ENCODE assay signal across 26 cellular contexts in genomic region chr5:148029131-148029530, GRCh38. TPM values are rescaled to one million over a fixed set of nuclear protein-coding genes. Genes with fewer than 3 reads are reported as not detected.
A peak's percentile ranks its signal among the peaks of the same experiment; 100 is the strongest.
DNase-seq lines count a peak whose midpoint lies in the region; ATAC-seq and TF ChIP-seq lines count a peak whose summit lies in the region.
"Had no signal": no experiment of that assay in that cellular context is flagged by ENCODE, and none has a peak within 500 bp of the region (broad histone marks: within the 10 kb centered on the region; RNA-seq: fewer than 3 reads in every experiment).

No MANE protein-coding gene starts in this region.

- no peak overlapping the region for H3K4me3 ChIP-seq in OCI-LY3 (ENCODE audit: low read length)
- H3K4me3 ChIP-seq: BLaER1, GM12878 had no signal

- H3T11ph ChIP-seq in H9 (ENCODE audit: low read length), result no peak overlapping the region

- no peak overlapping the region for H3K27ac Mint-ChIP-seq in H9
- H3K27ac Mint-ChIP-seq: CD14-positive monocyte; CD4-positive, alpha-beta memory T cell; CD4-positive, CD25-positive, alpha-beta regulatory T cell; CD8-positive, alpha-beta memory T cell had no signal

- no peak overlapping the region for H3K56ac ChIP-seq in H9 (ENCODE audit: insufficient read length, low read depth, low read length)

- H3K9ac ChIP-seq in OCI-LY3 (ENCODE audit: low read length) (peak overlapping the region; percentile 19; the same call in 1 of the 2 replicates), H9 (ENCODE audit: extremely low read depth, insufficient read length, low read length) (no peak overlapping the region)
- H3K9ac ChIP-seq: BLaER1 had no signal

- H4K5ac ChIP-seq in H9 (ENCODE audit: insufficient read length, low read depth, low read length), result no peak overlapping the region

- H3K27me3 Mint-ChIP-seq in H9 (ENCODE audit: low read depth), result no peaks in the 10 kb centered on the region
- H3K27me3 Mint-ChIP-seq: CD4-positive, alpha-beta memory T cell; CD4-positive, CD25-positive, alpha-beta regulatory T cell; CD8-positive, alpha-beta memory T cell had no signal

- H3K9me3 ChIP-seq in OCI-LY3 (ENCODE audit: insufficient read depth, low read length), result no peaks in the 10 kb centered on the region
- H3K9me3 ChIP-seq in H9 (ENCODE audit: control insufficient read depth, low read depth, low read length), result no peaks in the 10 kb centered on the region
- H3K9me3 ChIP-seq: BE2C, BLaER1 had no signal

- TF ChIP-seq CTCF in OCI-LY3 (IDR thresholded peaks at IDR 0.05; ENCODE audit: low read depth, low read length) (no peak), H9 (conservative IDR thresholded peaks at IDR 0.05) (no peak)

- H3K27me3 ChIP-seq in OCI-LY3 (ENCODE audit: low read depth, low read length) (no peaks in the 10 kb centered on the region), H9 (ENCODE audit: insufficient read depth, low read length) (no peaks in the 10 kb centered on the region)
- H3K27me3 ChIP-seq: BE2C, BLaER1 had no signal

- H3K9me3 Mint-ChIP-seq in H9, result no peaks in the 10 kb centered on the region

- H3K18ac ChIP-seq in H9 (ENCODE audit: insufficient read length, low read depth, low read length), result no peak overlapping the region

- no peak overlapping the region for H2AK5ac ChIP-seq in H9 (ENCODE audit: insufficient read length, low read length)

- no peak overlapping the region for H2BK20ac ChIP-seq in H9 (ENCODE audit: low read depth, low read length, poor library complexity, severe bottlenecking)

- no peak overlapping the region for H2BK12ac ChIP-seq in H9 (ENCODE audit: insufficient read length, low read depth, low read length)

- no peak overlapping the region for H3K14ac ChIP-seq in H9 (ENCODE audit: insufficient read depth, low read length)

- no peaks in the 10 kb centered on the region for H3K79me2 ChIP-seq in OCI-LY3 (ENCODE audit: low read length)
- H3K79me2 ChIP-seq in H9 (ENCODE audit: insufficient read depth, low read length), result no peaks in the 10 kb centered on the region

- DNase-seq in MV-4-11 (lab: John Stamatoyannopoulos, UW), result peak; percentile 38
- DNase-seq in H9, result no peak
- DNase-seq: 8988T; ACHN; BE2C; C1 segment of cervical spinal cord; CD4-positive, alpha-beta memory T cell; CD4-positive, CD25-positive, alpha-beta regulatory T cell; CD8-positive, alpha-beta memory T cell; COR-L47; DMS 273 treated with DMSO at 0.1 percent for 48 hours; DMS153; DMS53; DMS79; DND-41; EL; GDM1 had no signal

- no peak overlapping the region for H2BK15ac ChIP-seq in H9 (ENCODE audit: low read depth, low read length)

- no peak overlapping the region for H2BK5ac ChIP-seq in H9 (ENCODE audit: insufficient read length, low read length)

- peaks cover 18% of the 10 kb centered on the region for H3K36me3 ChIP-seq in OCI-LY3 (replicated peaks; ENCODE audit: low read depth, low read length)
- H3K36me3 ChIP-seq: BE2C, BLaER1 had no signal

- H4K8ac ChIP-seq in H9 (replicated peaks; ENCODE audit: insufficient read length, low read depth, low read length), result no peak overlapping the region

- H3K23ac ChIP-seq in H9 (ENCODE audit: insufficient read length, low read depth, low read length), result no peak overlapping the region

- H3K27ac ChIP-seq in OCI-LY3 (ENCODE audit: low read length) (peak overlapping the region; percentile 85), H9 (ENCODE audit: insufficient read length, low read depth, low read length) (no peak overlapping the region)
- H3K27ac ChIP-seq: BLaER1 had no signal

- peaks cover 0 to 13% (median 0%) of the 10 kb centered on the region in 3 experiments; a peak in 1 of 7 replicates for H3K36me3 Mint-ChIP-seq in H9 (ENCODE audit: insufficient read depth in 1 of 3, low read depth in 3 of 3)
- H3K36me3 Mint-ChIP-seq: CD14-positive monocyte; CD4-positive, alpha-beta memory T cell; CD4-positive, CD25-positive, alpha-beta regulatory T cell; CD8-positive, alpha-beta memory T cell had no signal

- no peaks in the 10 kb centered on the region for H4K20me1 ChIP-seq in OCI-LY3 (ENCODE audit: insufficient read depth, low read length)
- no peaks in the 10 kb centered on the region for H4K20me1 ChIP-seq in H9 (ENCODE audit: control insufficient read depth, insufficient read depth, insufficient read length)
- H4K20me1 ChIP-seq: BLaER1 had no signal

- no peaks in the 10 kb centered on the region for H3K4me1 Mint-ChIP-seq in H9
- H3K4me1 Mint-ChIP-seq: CD14-positive monocyte; CD4-positive, alpha-beta memory T cell; CD4-positive, CD25-positive, alpha-beta regulatory T cell; CD8-positive, alpha-beta memory T cell had no signal

- no peak overlapping the region for H4K91ac ChIP-seq in H9 (ENCODE audit: insufficient read length, low read depth, low read length)

- H3K4me2 ChIP-seq in OCI-LY3 (ENCODE audit: low read length), result peak overlapping the region; percentile 9
- no peak overlapping the region for H3K4me2 ChIP-seq in H9 (ENCODE audit: insufficient read depth, insufficient read length, low read length)
- H3K4me2 ChIP-seq: BLaER1 had no signal

- H3K4ac ChIP-seq in H9 (ENCODE audit: low read depth, low read length), result no peak overlapping the region

- H3K4me3 Mint-ChIP-seq in H9, result no peak overlapping the region
- H3K4me3 Mint-ChIP-seq: CD14-positive monocyte; CD4-positive, alpha-beta memory T cell; CD4-positive, CD25-positive, alpha-beta regulatory T cell; CD8-positive, alpha-beta memory T cell had no signal

- H3K4me1 ChIP-seq in OCI-LY3 (ENCODE audit: low read length), result peaks cover 63% of the 10 kb centered on the region
- H3K4me1 ChIP-seq in H9 (ENCODE audit: insufficient read depth, low read length), result no peaks in the 10 kb centered on the region
- H3K4me1 ChIP-seq: BE2C, BLaER1 had no signal

- no peaks in the 10 kb centered on the region for H3K79me1 ChIP-seq in H9 (ENCODE audit: insufficient read depth, low read depth, low read length, poor library complexity, severe bottlenecking)

- no CpG with 5 or more reads among the region's 4 CpGs for WGBS in H9 (ENCODE audit: extremely low coverage, insufficient read length, low lambda C conversion rate)

- ATAC-seq in HG02610 (IDR thresholded peaks at IDR 0.05; ENCODE audit: unreplicated experiment) (no peak), GM21576 (IDR thresholded peaks at IDR 0.05; ENCODE audit: unreplicated experiment) (no peak)
- ATAC-seq: GM12878 had no signal

- H2BK120ac ChIP-seq in H9 (ENCODE audit: low read depth, low read length, poor library complexity, severe bottlenecking), result no peak overlapping the region

- no peak overlapping the region for H2AFZ ChIP-seq in OCI-LY3 (ENCODE audit: low read depth, low read length)
- no peak overlapping the region for H2AFZ ChIP-seq in H9 (ENCODE audit: low read length)

- no peaks in the 10 kb centered on the region for H3K23me2 ChIP-seq in H9 (ENCODE audit: insufficient read length, low read depth, low read length, poor library complexity, severe bottlenecking)

RNA-seq across cellular contexts. Expression of gene SPINK5, which starts 34.6 kb away (rescaled TPM):
- 5.6 and 6.0 TPM in 2 replicates for total RNA-seq in H9 (2021)
- total RNA-seq: A673; CD4-positive, alpha-beta memory T cell; CD4-positive, CD25-positive, alpha-beta regulatory T cell; CD8-positive, alpha-beta memory T cell; Daoy; G401 had no signal
